Comparison of ENCODE assay signal across 1 cellular context in genomic region chrX:56765816-56766553, GRCh38.
TF ChIP-seq lines count a peak whose summit lies in the region.

No MANE protein-coding gene starts in this region.

TF ChIP-seq in GM12878, 131 proteins besides CTCF, POLR2A, EP300 and RAD21 (continued from another document):
- no peak for TF ChIP-seq SUPT20H (IDR thresholded peaks at IDR 0.05; ENCODE audit: borderline replicate concordance, control insufficient read depth, low read depth, low read length)
- TF ChIP-seq RUNX3 (IDR thresholded peaks at IDR 0.05; ENCODE audit: low read length), result no peak
- TF ChIP-seq BCL11A (IDR thresholded peaks at IDR 0.05; ENCODE audit: low read depth, low read length), result no peak
- no peak for TF ChIP-seq ELK1 (IDR thresholded peaks at IDR 0.05; ENCODE audit: low read depth, low read length)
